Comparison of ENCODE assay signal across 25 cellular contexts in genomic region chr6:8315154-8315553, GRCh38.
"Had no signal": no experiment of that assay in that cellular context is flagged by ENCODE, and none has a peak within 500 bp of the region (broad histone marks: within the 10 kb centered on the region; RNA-seq: fewer than 3 reads in every experiment).

No MANE protein-coding gene starts in this region.

- H3K27me3 ChIP-seq: neutrophil, right atrium auricular region, right lobe of liver, tibial nerve, vagina had no signal

- H3K4me3 Mint-ChIP-seq: naive thymus-derived CD4-positive, alpha-beta T cell; natural killer cell treated with Interleukin-12 subunit alpha and Interleukin-12 subunit beta and Interleukin-15 and Interleukin-18, amount 100 ng/mL, for 72 hours; stimulated activated memory B cell treated with anti-CD40 and anti-IgM and Interleukin-4, amounts not matched to agents 10 μg/mL and 1 μg/mL and 100 μg/mL, for 72 hours; stimulated activated naive CD8-positive, alpha-beta T cell treated with anti-CD3 and anti-CD28 coated beads, Interleukin-15, amount 100 ng/mL, for 72 hours; type B pancreatic cell had no signal

- DNase-seq: hypothalamus; islet precursor cell; left ventricle myocardium inferior; midbrain; mucosa of descending colon; naive thymus-derived CD4-positive, alpha-beta T cell; occipital lobe; right lobe of liver; stimulated activated CD4-positive, alpha-beta T cell treated with anti-CD3 and anti-CD28 coated beads, Interleukin-1b, Interleukin-23, amount 100 ng/mL, for 48 hours; stimulated activated CD4-positive, alpha-beta T cell treated with anti-CD3 and anti-CD28 coated beads, Interleukin-2, amount 100 ng/mL, for 48 hours; stimulated activated CD4-positive, alpha-beta T cell treated with anti-CD3 and anti-CD28 coated beads, Interleukin-4, amount 100 ng/mL, for 4 hours; stimulated activated CD8-positive, alpha-beta memory T cell treated with anti-CD3 and anti-CD28 coated beads, Interleukin-4, amount 100 ng/mL, for 48 hours; stimulated activated naive CD4-positive, alpha-beta T cell treated with Interleukin-2 at 50 U/mL for 16 hours; stimulated activated naive CD8-positive, alpha-beta T cell treated with anti-CD3 and anti-CD28 coated beads, Interleukin-15, amount 100 ng/mL, for 72 hours; substantia nigra had no signal

- H3K4me2 ChIP-seq: smooth muscle cell had no signal

- H3K27ac ChIP-seq: left ventricle myocardium inferior, neutrophil, parathyroid adenoma, right atrium auricular region, right lobe of liver, tibial nerve, vagina had no signal

- H3K36me3 ChIP-seq: left ventricle myocardium inferior, neutrophil, right atrium auricular region, right lobe of liver, tibial nerve, vagina had no signal

- H3K79me2 ChIP-seq: parathyroid adenoma had no signal

- ATAC-seq: mucosa of descending colon; naive thymus-derived CD4-positive, alpha-beta T cell; right lobe of liver; stimulated activated memory B cell treated with anti-CD40 and anti-IgM and Interleukin-4, amounts not matched to agents 10 μg/mL and 1 μg/mL and 100 μg/mL, for 72 hours; stimulated activated naive CD8-positive, alpha-beta T cell treated with anti-CD3 and anti-CD28 coated beads, Interleukin-15, amount 100 ng/mL, for 72 hours had no signal

- H3K9me3 ChIP-seq: mucosa of descending colon, neutrophil, vagina had no signal

- H3K27ac Mint-ChIP-seq: naive thymus-derived CD4-positive, alpha-beta T cell; natural killer cell treated with Interleukin-12 subunit alpha and Interleukin-12 subunit beta and Interleukin-15 and Interleukin-18, amount 100 ng/mL, for 72 hours; stimulated activated memory B cell treated with anti-CD40 and anti-IgM and Interleukin-4, amounts not matched to agents 10 μg/mL and 1 μg/mL and 100 μg/mL, for 72 hours; stimulated activated naive CD8-positive, alpha-beta T cell treated with anti-CD3 and anti-CD28 coated beads, Interleukin-15, amount 100 ng/mL, for 72 hours; type B pancreatic cell had no signal

- H3K36me3 Mint-ChIP-seq: stimulated activated memory B cell treated with anti-CD40 and anti-IgM and Interleukin-4, amounts not matched to agents 10 μg/mL and 1 μg/mL and 100 μg/mL, for 72 hours had no signal

- H3K4me1 Mint-ChIP-seq: naive thymus-derived CD4-positive, alpha-beta T cell; stimulated activated memory B cell treated with anti-CD40 and anti-IgM and Interleukin-4, amounts not matched to agents 10 μg/mL and 1 μg/mL and 100 μg/mL, for 72 hours; stimulated activated naive CD8-positive, alpha-beta T cell treated with anti-CD3 and anti-CD28 coated beads, Interleukin-15, amount 100 ng/mL, for 72 hours had no signal

- H3K9ac ChIP-seq: parathyroid adenoma had no signal

- H3K4me1 ChIP-seq: left ventricle myocardium inferior, parathyroid adenoma, right atrium auricular region, right lobe of liver, tibial nerve, vagina had no signal

- H3K4me3 ChIP-seq: left ventricle myocardium inferior, lung, mucosa of descending colon, right atrium auricular region, right lobe of liver, smooth muscle cell, tibial nerve, vagina had no signal
